Comparison of ENCODE assay signal across 8 cellular contexts in genomic region chr11:4072668-4073285, GRCh38. TPM values are rescaled to one million over a fixed set of nuclear protein-coding genes. Genes with fewer than 3 reads are reported as not detected.
DNase-seq lines count a peak whose midpoint lies in the region; ATAC-seq and TF ChIP-seq lines count a peak whose summit lies in the region.

No MANE protein-coding gene starts in this region.

- H3K9me2 ChIP-seq in MM.1S (replicated peaks; ENCODE audit: insufficient read depth, low read length), result no peaks in the 10 kb centered on the region

- H3K27ac ChIP-seq in MM.1S (ENCODE audit: low read length), result no peak overlapping the region
- H3K27ac ChIP-seq in left ventricle myocardium inferior (replicated peaks), result no peak overlapping the region

- no peak overlapping the region for H3K4me2 ChIP-seq in MM.1S (ENCODE audit: low read depth, low read length)

- no peaks in the 10 kb centered on the region for H4K20me1 ChIP-seq in MM.1S (ENCODE audit: insufficient read depth, low read length)

- DNase-seq in AG10803 (ENCODE audit: low read depth) (peak; percentile 75), MM.1S (peak; percentile 63), RPMI7951 (ENCODE audit: low read depth) (peak; percentile 66), anterior cingulate cortex (lab: John Stamatoyannopoulos, UW) (peak in 32 of 58 donors; percentile 3 to 81 (median 24)), left ventricle myocardium inferior (no peak), putamen (ENCODE audit: low spot score) (peak; percentile 79)

- H3K4me1 ChIP-seq in MM.1S (ENCODE audit: low read length) (no peaks in the 10 kb centered on the region), left ventricle myocardium inferior (peaks cover 12% of the 10 kb centered on the region)

- H3K36me3 ChIP-seq in MM.1S (replicated peaks; ENCODE audit: insufficient read depth, low read length) (no peaks in the 10 kb centered on the region), left ventricle myocardium inferior (peaks cover 6% of the 10 kb centered on the region)

- H3F3A ChIP-seq in MM.1S (ENCODE audit: insufficient read depth, low read length), result 0 out of 2 replicates have a peak, but pooled peaks cover 3% of the 10 kb centered on the region

- H3K4me3 ChIP-seq in AG10803 (ENCODE audit: low read length) (no peak overlapping the region), MM.1S (ENCODE audit: low read length) (no peak overlapping the region), left ventricle myocardium inferior (no peak overlapping the region)

- H3K79me2 ChIP-seq in MM.1S (ENCODE audit: low read length), result 0 out of 2 replicates have a peak, but pooled peaks cover 9% of the 10 kb centered on the region

- ATAC-seq in GM18498 (IDR thresholded peaks at IDR 0.05; ENCODE audit: unreplicated experiment) (peak; percentile 60), GM18861 (IDR thresholded peaks at IDR 0.05; ENCODE audit: unreplicated experiment) (no peak)

- H2AFZ ChIP-seq in MM.1S (ENCODE audit: low read length), result no peak overlapping the region

- H3K27me3 ChIP-seq in MM.1S (replicated peaks; ENCODE audit: insufficient read depth, low read length), result no peaks in the 10 kb centered on the region
- no peaks in the 10 kb centered on the region for H3K27me3 ChIP-seq in left ventricle myocardium inferior (ENCODE audit: low read depth)

- intact Hi-C loops in left ventricle myocardium inferior (cut with micrococcal nuclease), result loop anchor here (2.0 kb wide), 1 partner anchor 222 kb away; no protein-coding TSS in a partner anchor

- no peak overlapping the region for H3K9ac ChIP-seq in MM.1S (ENCODE audit: low read length)

- H3K9me3 ChIP-seq in MM.1S (replicated peaks; ENCODE audit: insufficient read depth, low read length), result no peaks in the 10 kb centered on the region
- H3K9me3 ChIP-seq in left ventricle myocardium inferior (replicated peaks), result no peaks in the 10 kb centered on the region

- TF ChIP-seq CTCF in AG10803 (conservative IDR thresholded peaks at IDR 0.05; ENCODE audit: low read length) (peak; percentile 92), MM.1S (IDR thresholded peaks at IDR 0.05; ENCODE audit: low read length) (peak; percentile 83), left ventricle myocardium inferior (IDR thresholded peaks at IDR 0.05; ENCODE audit: borderline replicate concordance) (peak; percentile 86)

RNA-seq across cellular contexts. Expression of gene RRM1, which starts 21.8 kb away (rescaled TPM):
- total RNA-seq in RPMI7951 (2014; rRNA removed; shearing (Covaris generic)), result 134 and 138 TPM in 2 replicates
- total RNA-seq in left ventricle myocardium inferior, result 28.5 TPM
